Comparison of ENCODE assay signal across 1 cellular context in the genomic region with DNA sequence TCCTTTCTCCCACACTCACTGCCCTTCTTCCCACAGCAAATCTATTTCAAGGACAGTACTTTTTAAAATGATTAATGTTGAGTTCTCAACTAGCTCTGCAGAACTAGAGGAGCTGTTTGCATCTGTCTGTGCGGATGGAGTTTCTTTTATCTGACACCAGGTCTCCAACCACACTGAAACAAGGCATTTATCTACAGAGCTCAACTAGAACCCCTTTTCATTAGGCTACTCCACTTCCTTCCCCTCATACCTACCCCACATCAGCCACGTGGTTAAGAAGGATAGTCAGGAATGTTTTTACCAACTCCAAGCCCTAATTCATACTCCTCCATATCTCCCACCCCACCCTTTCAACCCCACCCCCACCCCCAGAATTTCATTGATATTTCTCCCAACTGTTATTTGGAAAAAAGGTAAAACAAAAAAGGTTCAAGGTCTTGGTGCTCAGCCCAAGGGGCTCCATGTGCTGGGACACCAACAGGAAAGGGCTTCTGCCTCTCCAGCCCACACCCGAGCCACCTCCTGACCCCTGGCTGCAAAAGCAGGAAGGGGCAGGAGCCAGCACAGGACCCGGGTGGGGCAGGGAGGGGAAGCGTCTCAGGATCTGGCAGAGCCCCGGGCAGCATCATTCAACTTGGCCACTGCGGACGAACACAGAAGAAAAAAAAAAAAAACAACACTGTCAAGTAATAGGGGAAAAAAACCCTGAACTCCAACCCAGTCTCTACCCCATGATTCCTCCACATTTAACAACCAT.
TF ChIP-seq lines count a peak whose summit lies in the region.

No MANE protein-coding gene starts in this region.

TF ChIP-seq in H1, 55 proteins besides CTCF, POLR2A, EP300 and RAD21:
- TF ChIP-seq CBX8 (IDR thresholded peaks at IDR 0.05; ENCODE audit: borderline replicate concordance, low read depth, low read length) (no peak), HDAC2 (IDR thresholded peaks at IDR 0.05; ENCODE audit: borderline replicate concordance in 1 of 2, low read depth in 2 of 2, low read length in 2 of 2) (no peak), KDM5A (IDR thresholded peaks at IDR 0.05; ENCODE audit: low read length) (no peak), BCL11A (IDR thresholded peaks at IDR 0.05; ENCODE audit: low read depth in 2 of 2, low read length in 2 of 2) (no peak), TAF7 (optimal IDR thresholded peaks at IDR 0.05; ENCODE audit: borderline replicate concordance, low read depth, low read length) (no peak), GABPA (IDR thresholded peaks at IDR 0.05; ENCODE audit: borderline replicate concordance, insufficient read depth, low read length) (no peak), SUZ12 (IDR thresholded peaks at IDR 0.05; ENCODE audit: low read length) (no peak), HDAC6 (IDR thresholded peaks at IDR 0.05; ENCODE audit: low read depth, low read length) (no peak), RFX5 (IDR thresholded peaks at IDR 0.05; ENCODE audit: borderline replicate concordance, low read depth, low read length) (no peak), SP1 (IDR thresholded peaks at IDR 0.05; ENCODE audit: low read depth, low read length) (no peak), EGR1 (IDR thresholded peaks at IDR 0.05; ENCODE audit: borderline replicate concordance, low read depth, low read length) (no peak), POLR2AphosphoS5 (IDR thresholded peaks at IDR 0.05; ENCODE audit: low read depth, low read length) (no peak), CEBPB (IDR thresholded peaks at IDR 0.05; ENCODE audit: low read depth, low read length) (no peak), CHD2 (IDR thresholded peaks at IDR 0.05; ENCODE audit: low read length) (no peak)
- TF ChIP-seq, protein P1, sequence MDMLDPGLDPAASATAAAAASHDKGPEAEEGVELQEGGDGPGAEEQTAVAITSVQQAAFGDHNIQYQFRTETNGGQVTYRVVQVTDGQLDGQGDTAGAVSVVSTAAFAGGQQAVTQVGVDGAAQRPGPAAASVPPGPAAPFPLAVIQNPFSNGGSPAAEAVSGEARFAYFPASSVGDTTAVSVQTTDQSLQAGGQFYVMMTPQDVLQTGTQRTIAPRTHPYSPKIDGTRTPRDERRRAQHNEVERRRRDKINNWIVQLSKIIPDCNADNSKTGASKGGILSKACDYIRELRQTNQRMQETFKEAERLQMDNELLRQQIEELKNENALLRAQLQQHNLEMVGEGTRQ (IDR thresholded peaks at IDR 0.05; ENCODE audit: low read length): no peak
